8 cellular contexts compared by ENCODE assay signal in genomic region chr17:16415031-16415924, GRCh38. TPM values are rescaled to one million over a fixed set of nuclear protein-coding genes. Genes with fewer than 3 reads are reported as not detected.
DNase-seq lines count a peak whose midpoint lies in the region; ATAC-seq, FAIRE-seq and TF ChIP-seq lines count a peak whose summit lies in the region.

TRPV2 (plus strand) TSS chr17:16415571; CDS start chr17:16417669, 2,098 bp downstream.

- peak within 1 kb of the TSS; percentile 64 for H3K9ac ChIP-seq in MM.1S (ENCODE audit: low read length)

- peak; percentile 82 for FAIRE-seq in GM19239 (lab: Jason Lieb, UNC)

- peak; percentile 8 to 18 for ATAC-seq in activated T-cell treated with anti-CD3 and anti-CD28 coated beads, Interleukin-2, amount 50 U/mL, for 4 hours
- ATAC-seq in HG02840 (IDR thresholded peaks at IDR 0.05; ENCODE audit: low FRiP score, unreplicated experiment), result no peak

- POLR2A ChIA-PET in AG04449 (lab: Yijun Ruan, JAX), result interaction anchor here (1.2 to 2.2 kb wide), 3 partner anchors 23 to 35 kb away, joined by 5 to 8 read pairs (median 6); partner anchors contain the start of gene UBB

- peaks cover 11% of the 10 kb centered on the region for H3K36me3 Mint-ChIP-seq in activated T-cell treated with anti-CD3 and anti-CD28 coated beads, Interleukin-2, amount 50 U/mL, for 4 hours (ENCODE audit: insufficient read depth)

- no peaks in the 10 kb centered on the region for H3K9me2 ChIP-seq in MM.1S (replicated peaks; ENCODE audit: insufficient read depth, low read length)

- H3F3A ChIP-seq in MM.1S (ENCODE audit: insufficient read depth, low read length), result no peaks in the 10 kb centered on the region

- peak within 1 kb of the TSS; percentile 99 for H3K4me3 Mint-ChIP-seq in activated T-cell treated with anti-CD3 and anti-CD28 coated beads, Interleukin-2, amount 50 U/mL, for 4 hours

- H3K9me3 ChIP-seq in MM.1S (replicated peaks; ENCODE audit: insufficient read depth, low read length), result no peaks in the 10 kb centered on the region

- peak within 1 kb of the TSS; percentile 68 for H2AFZ ChIP-seq in MM.1S (ENCODE audit: low read length)

- H3K79me2 ChIP-seq in MM.1S (ENCODE audit: low read length), result peaks cover 15% of the 10 kb centered on the region

- peaks cover 47% of the 10 kb centered on the region for H3K4me1 Mint-ChIP-seq in activated T-cell treated with anti-CD3 and anti-CD28 coated beads, Interleukin-2, amount 50 U/mL, for 4 hours (ENCODE audit: low read depth)

- DNase-seq in AG04449 (ENCODE audit: low read depth, low spot score), result no peak
- DNase-seq in GM19239 (ENCODE audit: insufficient read length, low spot score), result no peak
- DNase-seq in MM.1S, result peak; percentile 63
- peak; percentile 39 for DNase-seq in activated T-cell treated with anti-CD3 and anti-CD28 coated beads, Interleukin-2, amount 50 U/mL, for 4 hours
- no peak for DNase-seq in glomerular endothelial cell (ENCODE audit: extremely low read depth, low read depth, low spot score)
- DNase-seq in retina, result peak; percentile 29
- no peak for DNase-seq in NCI-H2227 treated with DMSO at 0.1 percent for 48 hours (lab: John Stamatoyannopoulos, UW)

- no peaks in the 10 kb centered on the region for H3K27me3 ChIP-seq in MM.1S (replicated peaks; ENCODE audit: insufficient read depth, low read length)

- no peaks in the 10 kb centered on the region for H3K9me3 Mint-ChIP-seq in activated T-cell treated with anti-CD3 and anti-CD28 coated beads, Interleukin-2, amount 50 U/mL, for 4 hours

- H3K4me2 ChIP-seq in MM.1S (ENCODE audit: low read depth, low read length), result peak within 1 kb of the TSS; percentile 76

- H4K20me1 ChIP-seq in MM.1S (ENCODE audit: insufficient read depth, low read length), result no peaks in the 10 kb centered on the region

- CTCF ChIA-PET in AG04449 (lab: Yijun Ruan, JAX), result interaction anchor here (0.9 to 3.2 kb wide), 6 partner anchors 9 to 106 kb away, joined by 3 to 13 read pairs (median 4); no protein-coding TSS in a partner anchor

- H3K36me3 ChIP-seq in MM.1S (replicated peaks; ENCODE audit: insufficient read depth, low read length), result no peaks in the 10 kb centered on the region

- peak within 1 kb of the TSS; percentile 64 for H3K4me3 ChIP-seq in AG04449 (ENCODE audit: low read depth, low read length)
- peak within 1 kb of the TSS; percentile 68 for H3K4me3 ChIP-seq in MM.1S (ENCODE audit: low read length)

- H3K4me1 ChIP-seq in MM.1S (ENCODE audit: low read length), result no peaks in the 10 kb centered on the region

- peak within 1 kb of the TSS; percentile 70 for H3K27ac ChIP-seq in MM.1S (ENCODE audit: low read length)

- TF ChIP-seq CTCF in AG04449 (IDR thresholded peaks at IDR 0.05; ENCODE audit: insufficient read depth, low read length, missing control alignments), result peak; percentile 22
- TF ChIP-seq CTCF in MM.1S (IDR thresholded peaks at IDR 0.05; ENCODE audit: low read length), result peak; percentile 67

- H3K27me3 Mint-ChIP-seq in activated T-cell treated with anti-CD3 and anti-CD28 coated beads, Interleukin-2, amount 50 U/mL, for 4 hours (ENCODE audit: low read depth), result no peaks in the 10 kb centered on the region

RNA-seq across cellular contexts. Expression of gene TRPV2, which starts in this region (rescaled TPM):
- 10 to 100 TPM; 24.7 to 34.0 (median 31.0) TPM for total RNA-seq in activated T-cell treated with anti-CD3 and anti-CD28 coated beads, Interleukin-2, amount 50 U/mL, for 4 hours
- 58.5 and 67.3 TPM in 2 replicates for total RNA-seq in glomerular endothelial cell

Comparison
In these comparisons a context has a peak if more than half of its experiments do, and no peak if none do; other contexts are left out.
1. DNase-seq: peak in MM.1S (single experiment), activated T-cell treated with anti-CD3 and anti-CD28 coated beads, Interleukin-2, amount 50 U/mL, for 4 hours (single experiment) and retina (single experiment); none in AG04449 (single experiment), GM19239 (single experiment), glomerular endothelial cell (single experiment) and NCI-H2227 treated with DMSO at 0.1 percent for 48 hours (single experiment).